8 cellular contexts compared by ENCODE assay signal in the genomic region with DNA sequence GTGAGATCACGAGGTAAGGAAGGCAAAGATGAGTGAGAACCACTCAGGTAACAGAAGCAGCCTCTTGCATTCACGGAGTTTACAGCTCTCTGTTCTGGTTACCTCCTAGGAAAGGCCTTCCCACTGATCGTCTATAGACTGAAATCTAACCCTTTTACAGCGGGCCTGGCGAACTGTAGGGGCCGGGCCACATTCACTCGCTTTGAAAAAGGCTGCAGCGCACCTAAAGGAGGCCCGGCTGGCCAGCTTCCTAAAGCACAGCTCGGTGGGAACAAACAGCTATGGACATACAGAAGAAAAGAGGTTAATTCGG. TPM values are rescaled to one million over a fixed set of nuclear protein-coding genes. Genes with fewer than 3 reads are reported as not detected.
DNase-seq lines count a peak whose midpoint lies in the region; ATAC-seq lines count a peak whose summit lies in the region.

No MANE protein-coding gene starts in this region.

- no peaks in the 10 kb centered on the region for H3K27me3 ChIP-seq in MG63
- no peaks in the 10 kb centered on the region for H3K27me3 ChIP-seq in mesenchymal stem cell (ENCODE audit: control insufficient read depth in 1 of 2, insufficient read depth in 1 of 2, low read length in 2 of 2)

- no peak overlapping the region for H2BK5ac ChIP-seq in mesenchymal stem cell (ENCODE audit: low read depth, low read length, poor library complexity, severe bottlenecking)

- H2BK12ac ChIP-seq in mesenchymal stem cell (ENCODE audit: low read length in 2 of 2) = no peak overlapping the region

- H3K79me1 ChIP-seq in mesenchymal stem cell (replicated peaks; ENCODE audit: low read length, poor library complexity, severe bottlenecking) = peaks cover 16% of the 10 kb centered on the region

- H2BK120ac ChIP-seq in mesenchymal stem cell (ENCODE audit: low read depth, low read length) = peak overlapping the region; percentile 83

- WGBS in mesenchymal stem cell = 10% methylated on average over 11 of the region's 11 CpGs

- H3K27me3 Mint-ChIP-seq in central memory CD8-positive, alpha-beta T cell = no peaks in the 10 kb centered on the region

- H3K4me1 ChIP-seq in mesenchymal stem cell (ENCODE audit: control insufficient read depth, insufficient read depth, low read depth, low read length) = peaks cover 11% of the 10 kb centered on the region

- H3K4me1 Mint-ChIP-seq in central memory CD8-positive, alpha-beta T cell = peaks cover 43% of the 10 kb centered on the region

- no peak overlapping the region for H2BK15ac ChIP-seq in mesenchymal stem cell (ENCODE audit: low read depth, poor library complexity, severe bottlenecking)

- H3K18ac ChIP-seq in mesenchymal stem cell (ENCODE audit: low read depth in 1 of 2, low read length in 2 of 2) = peak overlapping the region; percentile 80 to 96

- no peaks in the 10 kb centered on the region for H3K9me3 Mint-ChIP-seq in central memory CD8-positive, alpha-beta T cell

- H3K27ac Mint-ChIP-seq in central memory CD8-positive, alpha-beta T cell (ENCODE audit: low read depth) = peak overlapping the region; percentile 97

- H2AFZ ChIP-seq in mesenchymal stem cell (ENCODE audit: low read depth, low read length) = no peak overlapping the region

- H3K4me2 ChIP-seq in mesenchymal stem cell (ENCODE audit: low read length, poor library complexity, severe bottlenecking) = peak overlapping the region; percentile 84

- H3K4me3 ChIP-seq in MG63 (peak overlapping the region; percentile 91), mesenchymal stem cell (ENCODE audit: insufficient read depth in 1 of 2, low read depth in 1 of 2, low read length in 2 of 2) (peak overlapping the region; percentile 87 to 97)

- peak overlapping the region; percentile 98 for H3K4me3 Mint-ChIP-seq in central memory CD8-positive, alpha-beta T cell

- H4K8ac ChIP-seq in mesenchymal stem cell (ENCODE audit: low read length) = peak overlapping the region; percentile 29

- H3K14ac ChIP-seq in mesenchymal stem cell (ENCODE audit: low read length in 2 of 2) = peak overlapping the region in 1 of 2 experiments; percentile 77

- peak overlapping the region; percentile 57 for H4K91ac ChIP-seq in mesenchymal stem cell (ENCODE audit: low read length)

- peak overlapping the region; percentile 70 for H3K27ac ChIP-seq in mesenchymal stem cell (ENCODE audit: low read length, poor library complexity, severe bottlenecking)

- DNase-seq in ELF-1 (ENCODE audit: low read depth, low spot score) (peak; percentile 32), MG63 (peak; percentile 7), mesenchymal stem cell (peak; percentile 55), GDM1 (lab: John Stamatoyannopoulos, UW) (no peak), NCI-H446 (lab: John Stamatoyannopoulos, UW) (no peak), NCI-H2029 treated with DMSO at 0.1 percent for 48 hours (lab: John Stamatoyannopoulos, UW) (no peak)
- no peak for DNase-seq in central memory CD8-positive, alpha-beta T cell (ENCODE audit: low spot score in 2 of 2)
- no peak for DNase-seq in stimulated activated CD4-positive, alpha-beta T cell treated with anti-CD3 and anti-CD28 coated beads, Interleukin-4, amount 100 ng/mL, for 1 hour

- H3K36me3 ChIP-seq in MG63 = peaks cover 71% of the 10 kb centered on the region
- peaks cover 24 to 62% of the 10 kb centered on the region in 2 experiments for H3K36me3 ChIP-seq in mesenchymal stem cell (ENCODE audit: control insufficient read depth in 1 of 2, insufficient read depth in 2 of 2, low read depth in 1 of 2, low read length in 2 of 2)

- peak overlapping the region; percentile 15 to 94 for H3K4ac ChIP-seq in mesenchymal stem cell (ENCODE audit: low read depth in 1 of 2, low read length in 2 of 2)

- ATAC-seq in central memory CD8-positive, alpha-beta T cell (replicated peaks; ENCODE audit: extremely low read depth, poor library complexity, severe bottlenecking) = no peak

- peak overlapping the region; percentile 67 for H2AK5ac ChIP-seq in mesenchymal stem cell (ENCODE audit: low read length, severe bottlenecking)

- H3K9me3 ChIP-seq in MG63 = no peaks in the 10 kb centered on the region
- no peaks in the 10 kb centered on the region for H3K9me3 ChIP-seq in mesenchymal stem cell (ENCODE audit: control insufficient read depth, low read length)

- H3K23ac ChIP-seq in mesenchymal stem cell (ENCODE audit: low read length in 2 of 2) = peak overlapping the region in 1 of 2 experiments; percentile 23

- H3K36me3 Mint-ChIP-seq in central memory CD8-positive, alpha-beta T cell (ENCODE audit: insufficient read depth) = peaks cover 51% of the 10 kb centered on the region

- H3K9ac ChIP-seq in mesenchymal stem cell (ENCODE audit: low read length) = peak overlapping the region; percentile 99

RNA-seq across cellular contexts. Expression of a gene that starts 0.6 kb away (rescaled TPM):
- total RNA-seq in MG63 (2014; rRNA removed; shearing (Covaris generic); ENCODE audit: low replicate concordance) = 342 and 2,124 TPM in 2 replicates
- 1,004 TPM for polyA plus RNA-seq in mesenchymal stem cell (2013, experiment 1 of 2)
- 995 TPM for polyA plus RNA-seq in mesenchymal stem cell (2013, experiment 2 of 2)

RNA-seq across cellular contexts. Expression of a gene that starts 0.7 kb away (rescaled TPM):
- 36.6 and 42.5 TPM in 2 replicates for total RNA-seq in MG63 (2014; rRNA removed; shearing (Covaris generic); ENCODE audit: low replicate concordance)
- 10.6 TPM for polyA plus RNA-seq in mesenchymal stem cell (2013, experiment 1 of 2)
- 10.0 TPM for polyA plus RNA-seq in mesenchymal stem cell (2013, experiment 2 of 2)

RNA-seq across cellular contexts. Expression of a gene that starts 27.9 kb away (rescaled TPM):
- total RNA-seq in MG63 (2014; rRNA removed; shearing (Covaris generic); ENCODE audit: low replicate concordance) = 6.8 and 9.0 TPM in 2 replicates
- 1.9 TPM for polyA plus RNA-seq in mesenchymal stem cell (2013, experiment 1 of 2)
- polyA plus RNA-seq in mesenchymal stem cell (2013, experiment 2 of 2) = 2.2 TPM

RNA-seq across cellular contexts. Expression of a gene that starts 44.8 kb away (rescaled TPM):
- total RNA-seq in MG63 (2014; rRNA removed; shearing (Covaris generic); ENCODE audit: low replicate concordance) = 19.5 and 31.0 TPM in 2 replicates
- 5.9 TPM for polyA plus RNA-seq in mesenchymal stem cell (2013, experiment 1 of 2)
- polyA plus RNA-seq in mesenchymal stem cell (2013, experiment 2 of 2) = 6.4 TPM

RNA-seq across cellular contexts. Expression of a gene that starts 56.5 kb away (rescaled TPM):
- total RNA-seq in MG63 (2014; rRNA removed; shearing (Covaris generic); ENCODE audit: low replicate concordance) = not detected in 2 replicates
- polyA plus RNA-seq in mesenchymal stem cell (2013, experiment 1 of 2) = 8.7 TPM
- polyA plus RNA-seq in mesenchymal stem cell (2013, experiment 2 of 2) = 8.2 TPM

Comparison
In these comparisons a context has a peak if more than half of its experiments do, and no peak if none do; other contexts are left out.
1. DNase-seq: peak in ELF-1 (single experiment), MG63 (single experiment) and mesenchymal stem cell (single experiment); none in central memory CD8-positive, alpha-beta T cell (0 of 2), GDM1 (single experiment), NCI-H446 (0 of 2), NCI-H2029 treated with DMSO at 0.1 percent for 48 hours (single experiment) and stimulated activated CD4-positive, alpha-beta T cell treated with anti-CD3 and anti-CD28 coated beads, Interleukin-4, amount 100 ng/mL, for 1 hour (single experiment).